8 cellular contexts compared by ENCODE assay signal in the genomic region with DNA sequence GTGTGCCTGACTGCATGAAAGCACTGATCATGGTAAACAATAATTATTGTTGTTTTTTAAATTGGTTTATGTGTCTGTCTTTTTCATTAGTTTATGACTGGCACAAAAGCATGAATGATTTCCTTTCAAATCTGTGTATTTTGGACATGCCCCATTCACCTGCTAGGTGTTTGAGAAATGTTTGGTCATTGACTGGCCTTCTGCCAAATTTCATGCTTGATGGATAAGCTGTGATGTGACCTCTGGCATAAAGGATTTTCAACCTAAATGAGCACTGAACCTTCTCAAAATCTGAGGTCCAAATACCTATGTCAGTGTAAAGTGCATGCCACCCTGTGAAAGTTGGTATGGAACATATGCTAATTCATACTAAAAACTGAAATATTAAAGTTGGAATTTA.
"Had no signal": no experiment of that assay in that cellular context is flagged by ENCODE, and none has a peak within 500 bp of the region (broad histone marks: within the 10 kb centered on the region; RNA-seq: fewer than 3 reads in every experiment).

No MANE protein-coding gene starts in this region.

- H3K4me3 Mint-ChIP-seq: activated naive CD4-positive, alpha-beta T cell treated with anti-CD3 and anti-CD28 coated beads, Interleukin-2, amount 10 ng/mL, durations not matched to agents 7 days and 5 days; brain; dendritic cell treated with granulocyte-macrophage colony-stimulating factor and Interleukin-4, amounts not matched to agents 40 ng/mL and 50 ng/mL, for 4 days had no signal

- H3K4me1 Mint-ChIP-seq: activated naive CD4-positive, alpha-beta T cell treated with anti-CD3 and anti-CD28 coated beads, Interleukin-2, amount 10 ng/mL, durations not matched to agents 7 days and 5 days had no signal

- H3K36me3 Mint-ChIP-seq: activated naive CD4-positive, alpha-beta T cell treated with anti-CD3 and anti-CD28 coated beads, Interleukin-2, amount 10 ng/mL, durations not matched to agents 7 days and 5 days had no signal

- ATAC-seq: lower lobe of right lung had no signal

- DNase-seq: activated CD4-positive, alpha-beta T cell treated with anti-CD3 and anti-CD28 coated beads, Interleukin-2, amount 50 U/mL, for 1 hour; activated naive CD4-positive, alpha-beta T cell treated with anti-CD3 and anti-CD28 coated beads, Interleukin-2, amount 10 ng/mL, durations not matched to agents 7 days and 5 days; cerebellar nuclear complex; lower lobe of right lung; midbrain had no signal

- H3K27me3 Mint-ChIP-seq: activated naive CD4-positive, alpha-beta T cell treated with anti-CD3 and anti-CD28 coated beads, Interleukin-2, amount 10 ng/mL, durations not matched to agents 7 days and 5 days; brain; dendritic cell treated with granulocyte-macrophage colony-stimulating factor and Interleukin-4, amounts not matched to agents 40 ng/mL and 50 ng/mL, for 4 days had no signal

- H3K27ac Mint-ChIP-seq: activated naive CD4-positive, alpha-beta T cell treated with anti-CD3 and anti-CD28 coated beads, Interleukin-2, amount 10 ng/mL, durations not matched to agents 7 days and 5 days; activated T-helper 2 cell treated with anti-CD3 and anti-CD28 coated beads, Interferon-gamma antibody, Interleukin-2, Interleukin-4, amounts not matched to agents 10 μg/mL and 5 μg/mL and 100 μg/mL, durations not matched to agents 14 hours and 24 hours and 36 hours; dendritic cell treated with granulocyte-macrophage colony-stimulating factor and Interleukin-4, amounts not matched to agents 40 ng/mL and 50 ng/mL, for 4 days had no signal
